Comparison of ENCODE assay signal across 1 cellular context in the genomic region with DNA sequence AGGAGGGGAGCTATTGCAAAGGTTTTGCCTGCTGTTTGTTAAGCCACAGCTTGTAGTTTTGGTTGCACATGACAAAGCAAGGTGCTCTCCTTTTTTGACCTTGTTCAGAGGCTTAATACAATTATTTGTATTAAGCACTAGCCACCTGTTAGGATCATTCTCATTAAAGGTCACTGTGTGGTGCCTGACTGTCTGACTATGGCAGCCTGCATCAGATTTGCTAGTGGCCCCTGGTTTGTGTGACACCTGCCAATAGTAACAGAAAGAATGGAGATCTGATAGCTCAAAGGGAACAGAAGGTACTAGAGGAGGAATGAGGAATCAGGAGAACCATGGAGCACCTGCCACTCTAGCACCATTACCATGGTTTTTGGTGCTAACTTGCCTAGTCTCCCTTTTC.
TF ChIP-seq lines count a peak whose summit lies in the region.

No MANE protein-coding gene starts in this region.

TF ChIP-seq in H1, 55 proteins besides CTCF, POLR2A, EP300 and RAD21 (continued from another document):
- TF ChIP-seq, protein P1, sequence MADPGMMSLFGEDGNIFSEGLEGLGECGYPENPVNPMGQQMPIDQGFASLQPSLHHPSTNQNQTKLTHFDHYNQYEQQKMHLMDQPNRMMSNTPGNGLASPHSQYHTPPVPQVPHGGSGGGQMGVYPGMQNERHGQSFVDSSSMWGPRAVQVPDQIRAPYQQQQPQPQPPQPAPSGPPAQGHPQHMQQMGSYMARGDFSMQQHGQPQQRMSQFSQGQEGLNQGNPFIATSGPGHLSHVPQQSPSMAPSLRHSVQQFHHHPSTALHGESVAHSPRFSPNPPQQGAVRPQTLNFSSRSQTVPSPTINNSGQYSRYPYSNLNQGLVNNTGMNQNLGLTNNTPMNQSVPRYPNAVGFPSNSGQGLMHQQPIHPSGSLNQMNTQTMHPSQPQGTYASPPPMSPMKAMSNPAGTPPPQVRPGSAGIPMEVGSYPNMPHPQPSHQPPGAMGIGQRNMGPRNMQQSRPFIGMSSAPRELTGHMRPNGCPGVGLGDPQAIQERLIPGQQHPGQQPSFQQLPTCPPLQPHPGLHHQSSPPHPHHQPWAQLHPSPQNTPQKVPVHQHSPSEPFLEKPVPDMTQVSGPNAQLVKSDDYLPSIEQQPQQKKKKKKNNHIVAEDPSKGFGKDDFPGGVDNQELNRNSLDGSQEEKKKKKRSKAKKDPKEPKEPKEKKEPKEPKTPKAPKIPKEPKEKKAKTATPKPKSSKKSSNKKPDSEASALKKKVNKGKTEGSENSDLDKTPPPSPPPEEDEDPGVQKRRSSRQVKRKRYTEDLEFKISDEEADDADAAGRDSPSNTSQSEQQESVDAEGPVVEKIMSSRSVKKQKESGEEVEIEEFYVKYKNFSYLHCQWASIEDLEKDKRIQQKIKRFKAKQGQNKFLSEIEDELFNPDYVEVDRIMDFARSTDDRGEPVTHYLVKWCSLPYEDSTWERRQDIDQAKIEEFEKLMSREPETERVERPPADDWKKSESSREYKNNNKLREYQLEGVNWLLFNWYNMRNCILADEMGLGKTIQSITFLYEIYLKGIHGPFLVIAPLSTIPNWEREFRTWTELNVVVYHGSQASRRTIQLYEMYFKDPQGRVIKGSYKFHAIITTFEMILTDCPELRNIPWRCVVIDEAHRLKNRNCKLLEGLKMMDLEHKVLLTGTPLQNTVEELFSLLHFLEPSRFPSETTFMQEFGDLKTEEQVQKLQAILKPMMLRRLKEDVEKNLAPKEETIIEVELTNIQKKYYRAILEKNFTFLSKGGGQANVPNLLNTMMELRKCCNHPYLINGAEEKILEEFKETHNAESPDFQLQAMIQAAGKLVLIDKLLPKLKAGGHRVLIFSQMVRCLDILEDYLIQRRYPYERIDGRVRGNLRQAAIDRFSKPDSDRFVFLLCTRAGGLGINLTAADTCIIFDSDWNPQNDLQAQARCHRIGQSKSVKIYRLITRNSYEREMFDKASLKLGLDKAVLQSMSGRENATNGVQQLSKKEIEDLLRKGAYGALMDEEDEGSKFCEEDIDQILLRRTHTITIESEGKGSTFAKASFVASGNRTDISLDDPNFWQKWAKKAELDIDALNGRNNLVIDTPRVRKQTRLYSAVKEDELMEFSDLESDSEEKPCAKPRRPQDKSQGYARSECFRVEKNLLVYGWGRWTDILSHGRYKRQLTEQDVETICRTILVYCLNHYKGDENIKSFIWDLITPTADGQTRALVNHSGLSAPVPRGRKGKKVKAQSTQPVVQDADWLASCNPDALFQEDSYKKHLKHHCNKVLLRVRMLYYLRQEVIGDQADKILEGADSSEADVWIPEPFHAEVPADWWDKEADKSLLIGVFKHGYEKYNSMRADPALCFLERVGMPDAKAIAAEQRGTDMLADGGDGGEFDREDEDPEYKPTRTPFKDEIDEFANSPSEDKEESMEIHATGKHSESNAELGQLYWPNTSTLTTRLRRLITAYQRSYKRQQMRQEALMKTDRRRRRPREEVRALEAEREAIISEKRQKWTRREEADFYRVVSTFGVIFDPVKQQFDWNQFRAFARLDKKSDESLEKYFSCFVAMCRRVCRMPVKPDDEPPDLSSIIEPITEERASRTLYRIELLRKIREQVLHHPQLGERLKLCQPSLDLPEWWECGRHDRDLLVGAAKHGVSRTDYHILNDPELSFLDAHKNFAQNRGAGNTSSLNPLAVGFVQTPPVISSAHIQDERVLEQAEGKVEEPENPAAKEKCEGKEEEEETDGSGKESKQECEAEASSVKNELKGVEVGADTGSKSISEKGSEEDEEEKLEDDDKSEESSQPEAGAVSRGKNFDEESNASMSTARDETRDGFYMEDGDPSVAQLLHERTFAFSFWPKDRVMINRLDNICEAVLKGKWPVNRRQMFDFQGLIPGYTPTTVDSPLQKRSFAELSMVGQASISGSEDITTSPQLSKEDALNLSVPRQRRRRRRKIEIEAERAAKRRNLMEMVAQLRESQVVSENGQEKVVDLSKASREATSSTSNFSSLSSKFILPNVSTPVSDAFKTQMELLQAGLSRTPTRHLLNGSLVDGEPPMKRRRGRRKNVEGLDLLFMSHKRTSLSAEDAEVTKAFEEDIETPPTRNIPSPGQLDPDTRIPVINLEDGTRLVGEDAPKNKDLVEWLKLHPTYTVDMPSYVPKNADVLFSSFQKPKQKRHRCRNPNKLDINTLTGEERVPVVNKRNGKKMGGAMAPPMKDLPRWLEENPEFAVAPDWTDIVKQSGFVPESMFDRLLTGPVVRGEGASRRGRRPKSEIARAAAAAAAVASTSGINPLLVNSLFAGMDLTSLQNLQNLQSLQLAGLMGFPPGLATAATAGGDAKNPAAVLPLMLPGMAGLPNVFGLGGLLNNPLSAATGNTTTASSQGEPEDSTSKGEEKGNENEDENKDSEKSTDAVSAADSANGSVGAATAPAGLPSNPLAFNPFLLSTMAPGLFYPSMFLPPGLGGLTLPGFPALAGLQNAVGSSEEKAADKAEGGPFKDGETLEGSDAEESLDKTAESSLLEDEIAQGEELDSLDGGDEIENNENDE (IDR thresholded peaks at IDR 0.05; ENCODE audit: insufficient replicate concordance, low read length) = no peak
- TF ChIP-seq POLR2AphosphoS5 (IDR thresholded peaks at IDR 0.05; ENCODE audit: low read depth, low read length) (no peak), MAFK (IDR thresholded peaks at IDR 0.05; ENCODE audit: low read depth, low read length) (no peak), BACH1 (IDR thresholded peaks at IDR 0.05; ENCODE audit: low read length) (no peak), SRF (IDR thresholded peaks at IDR 0.05; ENCODE audit: low read depth, low read length) (no peak), ASH2L (IDR thresholded peaks at IDR 0.05; ENCODE audit: low read length) (no peak), TAF1 (IDR thresholded peaks at IDR 0.05; ENCODE audit: low read depth, low read length) (no peak), RXRA (IDR thresholded peaks at IDR 0.05; ENCODE audit: insufficient read depth, low read depth, low read length) (no peak), SP2 (IDR thresholded peaks at IDR 0.05; ENCODE audit: low read length) (no peak), SAP30 (IDR thresholded peaks at IDR 0.05; ENCODE audit: insufficient read depth, insufficient replicate concordance, low read length) (no peak), HDAC6 (IDR thresholded peaks at IDR 0.05; ENCODE audit: low read depth, low read length) (no peak), JUN (IDR thresholded peaks at IDR 0.05; ENCODE audit: low read depth, low read length) (no peak), CREB1 (IDR thresholded peaks at IDR 0.05) (no peak), CBX5 (IDR thresholded peaks at IDR 0.05; ENCODE audit: low read depth, low read length) (no peak), SUZ12 (IDR thresholded peaks at IDR 0.05; ENCODE audit: low read length) (no peak), CBX8 (IDR thresholded peaks at IDR 0.05; ENCODE audit: borderline replicate concordance, low read depth, low read length) (no peak), RNF2 (IDR thresholded peaks at IDR 0.05; ENCODE audit: borderline replicate concordance, low read depth, low read length, missing control alignments, poor library complexity, severe bottlenecking) (no peak), CHD2 (IDR thresholded peaks at IDR 0.05; ENCODE audit: low read length) (no peak)
